ENCODE assay signal across 21 cellular contexts in the genomic region with DNA sequence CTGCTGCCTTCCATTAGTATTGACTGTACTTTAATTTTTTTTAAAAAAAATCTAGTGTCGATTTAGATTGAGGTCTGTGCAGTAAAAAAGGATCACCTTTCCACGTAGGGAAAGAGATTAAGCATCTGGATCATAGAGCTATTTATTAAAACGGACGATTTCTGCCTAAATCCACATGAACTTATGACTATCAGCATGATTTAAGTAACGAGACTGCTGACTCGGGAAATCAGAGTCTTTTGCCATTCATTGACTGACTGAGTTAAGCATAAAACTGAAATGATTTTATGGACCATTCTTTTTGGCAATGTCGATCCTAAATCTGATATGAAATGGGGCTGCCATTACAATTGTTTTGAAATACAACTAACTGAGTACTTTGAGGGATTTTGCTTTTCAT.
DNase-seq lines count a peak whose midpoint lies in the region; ATAC-seq, FAIRE-seq and TF ChIP-seq lines count a peak whose summit lies in the region.
"Had no signal": no experiment of that assay in that cellular context is flagged by ENCODE, and none has a peak within 500 bp of the region (broad histone marks: within the 10 kb centered on the region; RNA-seq: fewer than 3 reads in every experiment).

No MANE protein-coding gene starts in this region.

- H2BK15ac ChIP-seq in IMR-90 (ENCODE audit: low read depth, low read length) = no peak overlapping the region

- H3K18ac ChIP-seq in IMR-90 (ENCODE audit: low read depth, low read length) = no peak overlapping the region

- H3K4me3 ChIP-seq in A549 = no peak overlapping the region
- no peak overlapping the region for H3K4me3 ChIP-seq in IMR-90 (ENCODE audit: insufficient read depth, low read depth, low read length)
- H3K4me3 ChIP-seq in K562 = no peak overlapping the region
- H3K4me3 ChIP-seq in endocrine pancreas (ENCODE audit: control insufficient read depth, insufficient read depth, low read length) = peak overlapping the region; percentile 85
- no peak overlapping the region for H3K4me3 ChIP-seq in PC-3 (ENCODE audit: low read length)
- H3K4me3 ChIP-seq: BLaER1 treated with 17β-estradiol and CSF1 and Interleukin-3, amounts not matched to agents 10 nM and 100 nM had no signal

- no peak overlapping the region for H2AK9ac ChIP-seq in IMR-90 (replicated peaks; ENCODE audit: low read depth, low read length, poor library complexity)

- H3K79me1 ChIP-seq in IMR-90 (ENCODE audit: low read depth in 1 of 2, low read length in 2 of 2) = no peaks in the 10 kb centered on the region

- dilution Hi-C loops in IMR-90 (cut with HindIII; ENCODE audit: low sequenced_read_pairs, unreplicated experiment) = no loop called here

- in situ Hi-C loops in IMR-90 (cut with MboI; ENCODE audit: low sequenced_read_pairs) = no loop called here
- in situ Hi-C loops in K562 (cut with MboI) = no loop called here

- H3K23ac ChIP-seq in IMR-90 (ENCODE audit: low read depth, low read length) = no peak overlapping the region

- H4K91ac ChIP-seq in IMR-90 (ENCODE audit: insufficient read depth, low read depth, low read length) = no peak overlapping the region

- ATAC-seq in A549 (no peak), IMR-90 (ENCODE audit: low read depth) (no peak), K562 (no peak), PC-3 (no peak), HG02588 (IDR thresholded peaks at IDR 0.05; ENCODE audit: unreplicated experiment) (no peak)
- ATAC-seq: CD8-positive, alpha-beta T cell had no signal

- WGBS in A549 (ENCODE audit: missing lambda C conversion rate) = 45% methylated on average over 7 of the region's 7 CpGs
- no CpG with 5 or more reads among the region's 7 CpGs for WGBS in IMR-90 (ENCODE audit: extremely low coverage in 2 of 2, insufficient read length in 1 of 2), 2 experiments
- 51% methylated on average over 7 of the region's 7 CpGs for WGBS in K562 (ENCODE audit: insufficient coverage, low coverage, missing lambda C conversion rate)

- no peaks in the 10 kb centered on the region for H3K36me3 ChIP-seq in IMR-90 (ENCODE audit: control insufficient read depth, insufficient read depth, low read length)
- H3K36me3 ChIP-seq in K562 (ENCODE audit: control insufficient read depth, insufficient read depth, low read length) = no peaks in the 10 kb centered on the region
- no peaks in the 10 kb centered on the region for H3K36me3 ChIP-seq in endocrine pancreas (ENCODE audit: control insufficient read depth, insufficient read depth, low read length)
- H3K36me3 ChIP-seq in PC-3 (ENCODE audit: low read depth, low read length) = no peaks in the 10 kb centered on the region
- H3K36me3 ChIP-seq: BLaER1 treated with 17β-estradiol and CSF1 and Interleukin-3, amounts not matched to agents 10 nM and 100 nM had no signal

- H3K9me2 ChIP-seq in PC-3 (replicated peaks; ENCODE audit: low read length) = no peaks in the 10 kb centered on the region

- H2AFZ ChIP-seq in IMR-90 (replicated peaks; ENCODE audit: low read length, poor library complexity) = no peak overlapping the region
- no peak overlapping the region for H2AFZ ChIP-seq in K562 (ENCODE audit: low read depth, low read length)
- H2AFZ ChIP-seq in PC-3 (ENCODE audit: low read length) = no peak overlapping the region

- BruUV-seq in IMR-90 (replicated peaks; lab: Mats Ljungman, UMichigan) (no TSS peak), K562 (replicated peaks; lab: Mats Ljungman, UMichigan) (no TSS peak), PC-3 (replicated peaks; lab: Mats Ljungman, UMichigan) (no TSS peak)

- H3K4me2 ChIP-seq in A549 (no peak overlapping the region), IMR-90 (ENCODE audit: low read depth, low read length) (no peak overlapping the region), K562 (ENCODE audit: insufficient read depth, low read length) (no peak overlapping the region), PC-3 (ENCODE audit: low read length) (no peak overlapping the region)
- H3K4me2 ChIP-seq: BLaER1 treated with 17β-estradiol and CSF1 and Interleukin-3, amounts not matched to agents 10 nM and 100 nM had no signal

- H3K9me1 ChIP-seq in IMR-90 (ENCODE audit: insufficient read depth, low read length) (no peaks in the 10 kb centered on the region), K562 (ENCODE audit: control insufficient read depth, insufficient read depth, low read length) (no peaks in the 10 kb centered on the region)

- TF ChIP-seq CTCF in A549 (IDR thresholded peaks at IDR 0.05) = no peak
- TF ChIP-seq CTCF in IMR-90 (conservative IDR thresholded peaks at IDR 0.05; ENCODE audit: low read depth, low read length) = no peak
- TF ChIP-seq CTCF in K562 (IDR thresholded peaks at IDR 0.05 in 2 of 3, conservative IDR thresholded peaks at IDR 0.05 in 1 of 3; ENCODE audit: insufficient read depth in 2 of 3, low read depth in 1 of 3, low read length in 3 of 3) = no peak
- no peak for TF ChIP-seq CTCF in PC-3 (conservative IDR thresholded peaks at IDR 0.05; ENCODE audit: low read depth, low read length)

- no peak overlapping the region for H2BK120ac ChIP-seq in IMR-90 (ENCODE audit: low read depth, low read length)

- H3K27ac ChIP-seq in A549 = no peak overlapping the region
- H3K27ac ChIP-seq in IMR-90 (ENCODE audit: insufficient read depth, low read length) = no peak overlapping the region
- H3K27ac ChIP-seq in K562 (ENCODE audit: extremely low read depth, low read depth, low read length) = no peak overlapping the region
- H3K27ac ChIP-seq in PC-3 (ENCODE audit: low read length) = no peak overlapping the region
- H3K27ac ChIP-seq: BLaER1 treated with 17β-estradiol and CSF1 and Interleukin-3, amounts not matched to agents 10 nM and 100 nM; C4-2B had no signal

- H4K20me1 ChIP-seq in IMR-90 (ENCODE audit: insufficient read depth, low read length) = no peaks in the 10 kb centered on the region
- no peaks in the 10 kb centered on the region for H4K20me1 ChIP-seq in K562 (replicated peaks; ENCODE audit: control insufficient read depth, insufficient read depth, low read length)
- no peaks in the 10 kb centered on the region for H4K20me1 ChIP-seq in PC-3 (ENCODE audit: low read length)
- H4K20me1 ChIP-seq: BLaER1 treated with 17β-estradiol and CSF1 and Interleukin-3, amounts not matched to agents 10 nM and 100 nM had no signal

- TF ChIP-seq EP300 in A549 (IDR thresholded peaks at IDR 0.05) (no peak), K562 (IDR thresholded peaks at IDR 0.05; ENCODE audit: low read length) (no peak)

- H4K8ac ChIP-seq in IMR-90 (ENCODE audit: low read depth in 2 of 2, low read length in 2 of 2) = no peak overlapping the region

- POLR2A ChIA-PET in A549 (lab: Yijun Ruan, JAX) (no interaction called here), IMR-90 (lab: Charles Lee; ENCODE audit: unreplicated experiment) (interaction anchor here (0.6 kb wide), 1 partner anchor 29 kb away, joined by 3 read pairs; no protein-coding TSS in a partner anchor), K562 (lab: Yijun Ruan, JAX) (interaction anchor here (0.7 kb wide), 1 partner anchor 49 kb away, joined by 5 read pairs; no protein-coding TSS in a partner anchor), PC-3 (lab: Charles Lee; ENCODE audit: unreplicated experiment) (no interaction called here)

- no peak overlapping the region for H2AK5ac ChIP-seq in IMR-90 (ENCODE audit: low read depth, low read length)

- no peak overlapping the region for H2BK20ac ChIP-seq in IMR-90 (ENCODE audit: low read depth, low read length)

- no peak overlapping the region for H3K56ac ChIP-seq in IMR-90 (ENCODE audit: extremely low read depth, insufficient read depth, low read length)

- no peak overlapping the region for H3K9ac ChIP-seq in IMR-90 (ENCODE audit: low read depth, low read length)
- H3K9ac ChIP-seq in K562 (ENCODE audit: insufficient read depth in 1 of 2, low read depth in 2 of 2, low read length in 2 of 2) = no peak overlapping the region
- H3K9ac ChIP-seq in endocrine pancreas (ENCODE audit: control insufficient read depth, insufficient read depth, low read length) = no peak overlapping the region
- H3K9ac ChIP-seq in PC-3 (ENCODE audit: low read length) = no peak overlapping the region
- H3K9ac ChIP-seq: BLaER1 treated with 17β-estradiol and CSF1 and Interleukin-3, amounts not matched to agents 10 nM and 100 nM had no signal

- no peak overlapping the region for H2BK5ac ChIP-seq in IMR-90 (ENCODE audit: low read depth, low read length, poor library complexity, severe bottlenecking)

- intact Hi-C loops in IMR-90 (cut with micrococcal nuclease) (no loop called here), K562 (cut with micrococcal nuclease) (no loop called here), PC-3 (cut with micrococcal nuclease) (no loop called here)

- CTCF ChIA-PET in A549 (lab: Yijun Ruan, JAX) = no interaction called here
- CTCF ChIA-PET in IMR-90 (lab: Yijun Ruan, JAX) = no interaction called here
- CTCF ChIA-PET in K562 (lab: Yijun Ruan, JAX; ENCODE audit: low intra/inter-chr PET ratio) = no interaction called here
- CTCF ChIA-PET in PC-3 (lab: Charles Lee) = no interaction called here

- TF ChIP-seq RAD21 in A549 (conservative IDR thresholded peaks at IDR 0.05 in 1 of 2, IDR thresholded peaks at IDR 0.05 in 1 of 2) (no peak), IMR-90 (IDR thresholded peaks at IDR 0.05; ENCODE audit: low read length) (no peak), K562 (CRISPR knock-in tag; conservative IDR thresholded peaks at IDR 0.05 in 1 of 2, IDR thresholded peaks at IDR 0.05 in 1 of 2) (no peak)

- H3K9me3 ChIP-seq in A549 = no peaks in the 10 kb centered on the region
- H3K9me3 ChIP-seq in IMR-90 (ENCODE audit: control insufficient read depth, insufficient read depth, low read length) = no peaks in the 10 kb centered on the region
- H3K9me3 ChIP-seq in K562 (replicated peaks; ENCODE audit: control insufficient read depth, insufficient read depth, low read depth, low read length) = no peaks in the 10 kb centered on the region
- H3K9me3 ChIP-seq in endocrine pancreas (ENCODE audit: control insufficient read depth, low read length) = no peaks in the 10 kb centered on the region
- no peaks in the 10 kb centered on the region for H3K9me3 ChIP-seq in PC-3 (ENCODE audit: low read length)
- H3K9me3 ChIP-seq: Caco-2 had no signal

- no peaks in the 10 kb centered on the region for H3K27me3 ChIP-seq in IMR-90 (ENCODE audit: control insufficient read depth, insufficient read depth, low read length)
- H3K27me3 ChIP-seq in K562 (ENCODE audit: control insufficient read depth in 2 of 2, insufficient read depth in 2 of 2, low read length in 2 of 2) = no peaks in the 10 kb centered on the region
- no peaks in the 10 kb centered on the region for H3K27me3 ChIP-seq in endocrine pancreas (ENCODE audit: control insufficient read depth, insufficient read depth, low read length)
- no peaks in the 10 kb centered on the region for H3K27me3 ChIP-seq in PC-3 (ENCODE audit: low read length)
- H3K27me3 ChIP-seq: BLaER1 treated with 17β-estradiol and CSF1 and Interleukin-3, amounts not matched to agents 10 nM and 100 nM had no signal

- no peak overlapping the region for H4K5ac ChIP-seq in IMR-90 (ENCODE audit: low read depth, low read length)

- H3K4ac ChIP-seq in IMR-90 (ENCODE audit: low read depth, low read length) = no peak overlapping the region

- FAIRE-seq in A549 (lab: Jason Lieb, UNC) (no peak), K562 (lab: Jason Lieb, UNC) (no peak)
- FAIRE-seq: A204.1, G401.6, GM12891, GM19239 had no signal

- DNase-seq in A549 (ENCODE audit: low read depth in 1 of 2, low spot score in 1 of 2) (no peak), IMR-90 (no peak), K562 (ENCODE audit: extremely low read depth in 1 of 4, low spot score in 3 of 4) (no peak), activated gamma-delta T cell (lab: John Stamatoyannopoulos, UW) (no peak), PC-3 (no peak)
- DNase-seq: 8988T; AML-193; Caco-2; Calu3; CD4-positive, alpha-beta T cell; CD8-positive, alpha-beta T cell; DMS79 treated with DMSO at 0.1 percent for 48 hours; GF-D8 had no signal

- TF ChIP-seq POLR2A in A549 (IDR thresholded peaks at IDR 0.05; ENCODE audit: low read length) (no peak), IMR-90 (IDR thresholded peaks at IDR 0.05; ENCODE audit: low read depth, low read length) (no peak), K562 (conservative IDR thresholded peaks at IDR 0.05) (no peak)

- H3K4me1 ChIP-seq in A549 (no peaks in the 10 kb centered on the region), IMR-90 (ENCODE audit: control insufficient read depth, insufficient read depth, low read length) (no peaks in the 10 kb centered on the region), K562 (replicated peaks in 1 of 2; ENCODE audit: control insufficient read depth in 2 of 2, insufficient read depth in 2 of 2, low read length in 2 of 2) (no peaks in the 10 kb centered on the region), endocrine pancreas (ENCODE audit: control insufficient read depth, insufficient read depth, low read length) (peaks cover 9% of the 10 kb centered on the region), PC-3 (ENCODE audit: insufficient read depth, low read length) (no peaks in the 10 kb centered on the region)
- H3K4me1 ChIP-seq: BLaER1 treated with 17β-estradiol and CSF1 and Interleukin-3, amounts not matched to agents 10 nM and 100 nM; Caco-2 had no signal

- H3K79me2 ChIP-seq in K562 (ENCODE audit: control insufficient read depth, insufficient read depth, low read length) = no peaks in the 10 kb centered on the region
- H3K79me2 ChIP-seq in PC-3 (ENCODE audit: low read length) = no peaks in the 10 kb centered on the region

- H3K14ac ChIP-seq in IMR-90 (replicated peaks; ENCODE audit: low read depth, low read length) = no peak overlapping the region

- no peaks in the 10 kb centered on the region for H3F3A ChIP-seq in PC-3 (ENCODE audit: low read length, unreplicated experiment)

Comparison
In these comparisons a context has a peak if more than half of its experiments do, and no peak if none do; other contexts are left out.
1. POLR2A ChIA-PET loops: an anchor here in IMR-90 (0.6 kb wide) and K562 (0.7 kb wide); none called in A549 and PC-3.
2. Of the 35 proteins assayed by ChIP-seq in both K562 and A549: peak only in K562: none; only in A549: none; in both: MAFK; in neither: 34.